Comparison of ENCODE assay signal across 21 cellular contexts in genomic region chr19:55015126-55015525, GRCh38. TPM values are rescaled to one million over a fixed set of nuclear protein-coding genes. Genes with fewer than 3 reads are reported as not detected.
DNase-seq lines count a peak whose midpoint lies in the region; ATAC-seq and TF ChIP-seq lines count a peak whose summit lies in the region.
"Had no signal": no experiment of that assay in that cellular context is flagged by ENCODE, and none has a peak within 500 bp of the region (broad histone marks: within the 10 kb centered on the region; RNA-seq: fewer than 3 reads in every experiment).

No MANE protein-coding gene starts in this region.

- peak overlapping the region; percentile 29 to 45; a peak in 1 of 4 replicates for H3K4me3 ChIP-seq in SK-N-SH (ENCODE audit: low read depth in 2 of 2, low read length in 1 of 2)
- no peak overlapping the region for H3K4me3 ChIP-seq in CD8-positive, alpha-beta memory T cell (ENCODE audit: low read length)
- H3K4me3 ChIP-seq: adrenal gland, BLaER1, thoracic aorta had no signal

- CTCF ChIA-PET in SK-N-SH (lab: Yijun Ruan, JAX) = no interaction called here
- CTCF ChIA-PET in CD8-positive, alpha-beta memory T cell (lab: Charles Lee) = no interaction called here
- CTCF ChIA-PET in activated CD8-positive, alpha-beta T cell treated with anti-CD3 and anti-CD28 coated beads, Interleukin-2, amount 10 ng/mL, durations not matched to agents 7 days and 5 days (lab: Charles Lee) = no interaction called here

- peaks cover 0 to 2% of the 10 kb centered on the region in 2 experiments; a peak in 1 of 4 replicates for H3K4me1 ChIP-seq in SK-N-SH (ENCODE audit: control insufficient read depth in 1 of 2, insufficient read depth in 2 of 2, low read depth in 1 of 2, low read length in 1 of 2)
- no peaks in the 10 kb centered on the region for H3K4me1 ChIP-seq in CD8-positive, alpha-beta memory T cell (ENCODE audit: insufficient read depth, low read length)
- H3K4me1 ChIP-seq: adrenal gland, BLaER1 had no signal

- H3K36me3 Mint-ChIP-seq in CD8-positive, alpha-beta memory T cell = peaks cover 10 to 46% (median 45%) of the 10 kb centered on the region in 3 donors
- peaks cover 32% of the 10 kb centered on the region for H3K36me3 Mint-ChIP-seq in activated CD8-positive, alpha-beta T cell treated with anti-CD3 and anti-CD28 coated beads, Interleukin-2, amount 10 ng/mL, durations not matched to agents 7 days and 5 days (ENCODE audit: low read depth)
- peaks cover 36 to 55% (median 47%) of the 10 kb centered on the region in 3 donors for H3K36me3 Mint-ChIP-seq in naive thymus-derived CD8-positive, alpha-beta T cell

- ATAC-seq in SK-N-SH treated with all-trans-retinoic acid at 6 μM for 48 hours = no peak; the same call in 1 of the 3 replicates
- peak; percentile 37 for ATAC-seq in activated CD8-positive, alpha-beta T cell treated with anti-CD3 and anti-CD28 coated beads, Interleukin-2, amount 10 ng/mL, durations not matched to agents 7 days and 5 days
- no peak for ATAC-seq in naive thymus-derived CD8-positive, alpha-beta T cell

- no peak for TF ChIP-seq RAD21 in SK-N-SH (IDR thresholded peaks at IDR 0.05; ENCODE audit: low read length)

- WGBS in SK-N-SH (ENCODE audit: low lambda C conversion rate) = 0% methylated on average over 3 of the region's 5 CpGs

- POLR2A ChIA-PET in SK-N-SH (lab: Yijun Ruan, JAX) = no interaction called here
- POLR2A ChIA-PET in CD8-positive, alpha-beta memory T cell (lab: Charles Lee) = no interaction called here
- POLR2A ChIA-PET in activated CD8-positive, alpha-beta T cell treated with anti-CD3 and anti-CD28 coated beads, Interleukin-2, amount 10 ng/mL, durations not matched to agents 7 days and 5 days (lab: Charles Lee) = no interaction called here
- POLR2A ChIA-PET in naive thymus-derived CD8-positive, alpha-beta T cell (lab: Charles Lee) = interaction anchor here (0.5 kb wide), 1 partner anchor 1445 kb away, joined by 3 read pairs; no protein-coding TSS in a partner anchor

- H3F3A ChIP-seq in SK-N-SH (replicated peaks; ENCODE audit: insufficient read depth) = no peaks in the 10 kb centered on the region

- H3K27ac Mint-ChIP-seq in CD8-positive, alpha-beta memory T cell = peak overlapping the region in 4 of 8 donors; percentile 29 to 97 (median 56)
- peak overlapping the region; percentile 65 for H3K27ac Mint-ChIP-seq in activated CD8-positive, alpha-beta T cell treated with anti-CD3 and anti-CD28 coated beads, Interleukin-2, amount 10 ng/mL, durations not matched to agents 7 days and 5 days
- peak overlapping the region in 2 of 10 donors; percentile 34 to 91 for H3K27ac Mint-ChIP-seq in naive thymus-derived CD8-positive, alpha-beta T cell

- H3K79me2 ChIP-seq in SK-N-SH (ENCODE audit: insufficient read depth) = 0 out of 2 replicates have a peak, but pooled peaks cover 3% of the 10 kb centered on the region

- H3K36me3 ChIP-seq in SK-N-SH (replicated peaks in 1 of 2; ENCODE audit: control insufficient read depth in 1 of 2, insufficient read depth in 2 of 2, low read length in 1 of 2) = no peaks in the 10 kb centered on the region
- no peaks in the 10 kb centered on the region for H3K36me3 ChIP-seq in CD8-positive, alpha-beta memory T cell (ENCODE audit: insufficient read depth, low read length)
- H3K36me3 ChIP-seq: adrenal gland, thoracic aorta had no signal

- H3K9me3 ChIP-seq in SK-N-SH = no peaks in the 10 kb centered on the region
- no peaks in the 10 kb centered on the region for H3K9me3 ChIP-seq in CD8-positive, alpha-beta memory T cell (ENCODE audit: low read length)
- H3K9me3 ChIP-seq: adrenal gland, thoracic aorta had no signal

- TF ChIP-seq CTCF in SK-N-SH (IDR thresholded peaks at IDR 0.05) = no peak

- no peaks in the 10 kb centered on the region for H3K9me2 ChIP-seq in SK-N-SH

- H4K20me1 ChIP-seq in SK-N-SH (ENCODE audit: insufficient read depth) = no peaks in the 10 kb centered on the region

- DNase-seq in SK-N-SH = no peak
- no peak for DNase-seq in CD8-positive, alpha-beta memory T cell
- no peak for DNase-seq in activated CD8-positive, alpha-beta T cell treated with anti-CD3 and anti-CD28 coated beads, Interleukin-2, amount 10 ng/mL, durations not matched to agents 7 days and 5 days
- DNase-seq in naive thymus-derived CD8-positive, alpha-beta T cell = peak in 1 of 10 donors; percentile 7
- DNase-seq in midbrain (lab: John Stamatoyannopoulos, UW) = no peak
- no peak for DNase-seq in NCI-H69 (lab: John Stamatoyannopoulos, UW)
- no peak for DNase-seq in RKO (ENCODE audit: low spot score)
- DNase-seq: activated T-cell treated with anti-CD3 and anti-CD28 coated beads, Interleukin-2, amount 50 U/mL, for 4 hours; Kasumi-1; NCI-H2107; NCI-H526; small intestine; stimulated activated CD4-positive, alpha-beta T cell treated with anti-CD3 and anti-CD28 coated beads, Interleukin-4, amount 100 ng/mL, for 4 hours; T1000 had no signal

- H3K27ac ChIP-seq in SK-N-SH (ENCODE audit: low read depth in 2 of 2, low read length in 1 of 2) = no peak overlapping the region
- no peak overlapping the region for H3K27ac ChIP-seq in CD8-positive, alpha-beta memory T cell (ENCODE audit: low read depth, low read length)
- H3K27ac ChIP-seq: 22Rv1, adrenal gland, BLaER1, thoracic aorta had no signal

- peaks cover 0 to 7% of the 10 kb centered on the region in 2 donors for H3K27me3 Mint-ChIP-seq in CD8-positive, alpha-beta memory T cell
- H3K27me3 Mint-ChIP-seq in activated CD8-positive, alpha-beta T cell treated with anti-CD3 and anti-CD28 coated beads, Interleukin-2, amount 10 ng/mL, durations not matched to agents 7 days and 5 days (ENCODE audit: low read depth) = no peaks in the 10 kb centered on the region
- H3K27me3 Mint-ChIP-seq in naive thymus-derived CD8-positive, alpha-beta T cell = peaks cover 0 to 3% (median 0%) of the 10 kb centered on the region in 5 donors

- peak overlapping the region; percentile 70 for H3K4me2 ChIP-seq in SK-N-SH
- H3K4me2 ChIP-seq: BLaER1 had no signal

- H3K9me3 Mint-ChIP-seq in CD8-positive, alpha-beta memory T cell = peaks cover 0 to 31% (median 10%) of the 10 kb centered on the region in 5 donors
- no peaks in the 10 kb centered on the region for H3K9me3 Mint-ChIP-seq in activated CD8-positive, alpha-beta T cell treated with anti-CD3 and anti-CD28 coated beads, Interleukin-2, amount 10 ng/mL, durations not matched to agents 7 days and 5 days (ENCODE audit: insufficient read depth)
- peaks cover 0 to 75% (median 29%) of the 10 kb centered on the region in 9 donors for H3K9me3 Mint-ChIP-seq in naive thymus-derived CD8-positive, alpha-beta T cell

- 0 out of 2 replicates have a peak overlapping the region, but pooled peaks have one; percentile 18 for H3K9ac ChIP-seq in SK-N-SH
- H3K9ac ChIP-seq: BLaER1 had no signal

- H3K4me3 Mint-ChIP-seq in CD8-positive, alpha-beta memory T cell = peak overlapping the region in 6 of 7 donors; percentile 55 to 84 (median 68)
- H3K4me3 Mint-ChIP-seq in activated CD8-positive, alpha-beta T cell treated with anti-CD3 and anti-CD28 coated beads, Interleukin-2, amount 10 ng/mL, durations not matched to agents 7 days and 5 days = peak overlapping the region; percentile 61
- H3K4me3 Mint-ChIP-seq in naive thymus-derived CD8-positive, alpha-beta T cell = peak overlapping the region in 7 of 10 donors; percentile 53 to 78 (median 57)
- H3K4me3 Mint-ChIP-seq: activated T-cell treated with anti-CD3 and anti-CD28 coated beads, Interleukin-2, amount 50 U/mL, for 4 hours had no signal

- H2AFZ ChIP-seq in SK-N-SH (ENCODE audit: low read depth) = no peak overlapping the region; the same call in 1 of the 2 replicates

- H3K4me1 Mint-ChIP-seq in CD8-positive, alpha-beta memory T cell = peaks cover 9 to 21% (median 18%) of the 10 kb centered on the region in 3 donors
- H3K4me1 Mint-ChIP-seq in activated CD8-positive, alpha-beta T cell treated with anti-CD3 and anti-CD28 coated beads, Interleukin-2, amount 10 ng/mL, durations not matched to agents 7 days and 5 days (ENCODE audit: low read depth) = peaks cover 14% of the 10 kb centered on the region
- peaks cover 0 to 10% (median 5%) of the 10 kb centered on the region in 4 donors for H3K4me1 Mint-ChIP-seq in naive thymus-derived CD8-positive, alpha-beta T cell

- no peak for TF ChIP-seq EP300 in SK-N-SH (IDR thresholded peaks at IDR 0.05; ENCODE audit: borderline replicate concordance in 1 of 2, low read depth in 1 of 2, low read length in 1 of 2)

- no peaks in the 10 kb centered on the region for H3K27me3 ChIP-seq in SK-N-SH (ENCODE audit: insufficient read depth)
- H3K27me3 ChIP-seq in CD8-positive, alpha-beta memory T cell (ENCODE audit: insufficient read depth, low read length, poor library complexity, severe bottlenecking) = no peaks in the 10 kb centered on the region
- H3K27me3 ChIP-seq: adrenal gland, BLaER1 had no signal

RNA-seq across cellular contexts. Expression of gene GP6, which starts 22.9 kb away (rescaled TPM):
- 0.12 and 0.24 TPM in 2 replicates for polyA plus RNA-seq in SK-N-SH (2012; rRNA removed)
- 0.05 and 0.07 TPM in 2 replicates for polyA plus RNA-seq in SK-N-SH (2012; cell fraction: cytosol; rRNA removed)
- polyA plus RNA-seq in SK-N-SH (2012; cell fraction: nucleus; rRNA removed) = 0.55 and 1.4 TPM in 2 replicates
- total RNA-seq in CD8-positive, alpha-beta memory T cell = not detected
- 0.21 TPM for polyA plus RNA-seq in CD8-positive, alpha-beta memory T cell
- under 1 TPM; 0.39 to 0.58 TPM for total RNA-seq in activated CD8-positive, alpha-beta T cell treated with anti-CD3 and anti-CD28 coated beads, Interleukin-2, amount 10 ng/mL, durations not matched to agents 7 days and 5 days
- under 1 TPM; 0.31 to 0.69 TPM for total RNA-seq in naive thymus-derived CD8-positive, alpha-beta T cell
- under 1 TPM in 1 of 3 donors, not detected in 2; 0.08 TPM for polyA plus RNA-seq in naive thymus-derived CD8-positive, alpha-beta T cell
- total RNA-seq: thoracic aorta had no signal

RNA-seq across cellular contexts. Expression of gene RDH13, which starts 47.8 kb away (rescaled TPM):
- polyA plus RNA-seq in SK-N-SH (2012; rRNA removed) = 8.9 and 9.6 TPM in 2 replicates
- polyA plus RNA-seq in SK-N-SH (2012; cell fraction: cytosol; rRNA removed) = 3.9 and 5.9 TPM in 2 replicates
- 26.8 TPM in 2 replicates for polyA plus RNA-seq in SK-N-SH (2012; cell fraction: nucleus; rRNA removed)
- total RNA-seq in CD8-positive, alpha-beta memory T cell = 10 to 100 TPM; 21.4 to 22.2 TPM
- 15.8 TPM for polyA plus RNA-seq in CD8-positive, alpha-beta memory T cell
- 10 to 100 TPM; 30.9 to 33.1 TPM for total RNA-seq in activated CD8-positive, alpha-beta T cell treated with anti-CD3 and anti-CD28 coated beads, Interleukin-2, amount 10 ng/mL, durations not matched to agents 7 days and 5 days
- 10 to 100 TPM; 24.3 to 26.1 TPM for total RNA-seq in naive thymus-derived CD8-positive, alpha-beta T cell
- 10 to 100 TPM in 1 of 3 donors, 1 to 10 TPM in 2; 4.3 to 18.0 (median 5.3) TPM for polyA plus RNA-seq in naive thymus-derived CD8-positive, alpha-beta T cell

RNA-seq across cellular contexts. Expression of gene NLRP2, which starts 49.0 kb away (rescaled TPM):
- 0.08 and 0.15 TPM in 2 replicates for polyA plus RNA-seq in SK-N-SH (2012; rRNA removed)
- 0.05 and 0.26 TPM in 2 replicates for polyA plus RNA-seq in SK-N-SH (2012; cell fraction: cytosol; rRNA removed)
- 0.19 and 0.23 TPM in 2 replicates for polyA plus RNA-seq in SK-N-SH (2012; cell fraction: nucleus; rRNA removed)
- total RNA-seq in CD8-positive, alpha-beta memory T cell = 10 to 100 TPM; 10.2 to 12.7 TPM
- polyA plus RNA-seq in CD8-positive, alpha-beta memory T cell = 5.6 TPM
- total RNA-seq in activated CD8-positive, alpha-beta T cell treated with anti-CD3 and anti-CD28 coated beads, Interleukin-2, amount 10 ng/mL, durations not matched to agents 7 days and 5 days = 10 to 100 TPM; 22.8 to 26.8 TPM
- total RNA-seq in naive thymus-derived CD8-positive, alpha-beta T cell = 10 to 100 TPM; 19.6 to 20.5 TPM
- polyA plus RNA-seq in naive thymus-derived CD8-positive, alpha-beta T cell = 1 to 10 TPM; 1.6 to 7.0 (median 1.7) TPM
- total RNA-seq: HT1080, OCI-LY7 had no signal
